In the genomic region with DNA sequence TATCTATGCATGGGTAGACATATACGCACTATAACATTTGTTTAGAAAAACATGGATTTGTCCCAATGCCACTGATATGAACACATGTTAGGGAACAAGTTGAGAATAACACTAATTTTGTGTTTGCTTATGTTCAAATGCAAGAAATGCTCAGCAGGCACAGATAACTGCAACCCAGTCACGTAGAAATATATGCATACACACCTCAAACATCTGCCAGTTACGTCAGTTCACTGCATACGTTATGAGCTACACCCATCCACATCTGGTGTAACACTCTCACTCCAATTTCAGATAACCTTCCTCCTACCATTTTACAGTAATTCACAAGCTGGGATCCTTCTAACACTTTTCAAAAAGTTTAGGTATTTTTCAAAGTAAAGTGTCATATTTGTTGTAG, we compare ENCODE assay signal across 28 cellular contexts. TPM values are rescaled to one million over a fixed set of nuclear protein-coding genes. Genes with fewer than 3 reads are reported as not detected.
A peak's percentile ranks its signal among the peaks of the same experiment; 100 is the strongest.
DNase-seq lines count a peak whose midpoint lies in the region; ATAC-seq, FAIRE-seq and TF ChIP-seq lines count a peak whose summit lies in the region.
"Had no signal": no experiment of that assay in that cellular context is flagged by ENCODE, and none has a peak within 500 bp of the region (broad histone marks: within the 10 kb centered on the region; RNA-seq: fewer than 3 reads in every experiment).

No MANE protein-coding gene starts in this region.

- TF ChIP-seq CTCF in H9 (conservative IDR thresholded peaks at IDR 0.05) (no peak), colonic mucosa (IDR thresholded peaks at IDR 0.05) (no peak), mucosa of descending colon (IDR thresholded peaks at IDR 0.05) (no peak), vagina (IDR thresholded peaks at IDR 0.05) (no peak), left lung (IDR thresholded peaks at IDR 0.05) (no peak)

- H3K36me3 Mint-ChIP-seq in H9 (ENCODE audit: insufficient read depth in 1 of 3, low read depth in 3 of 3): peaks cover 8 to 26% (median 12%) of the 10 kb centered on the region in 3 experiments
- H3K36me3 Mint-ChIP-seq: CD8-positive, alpha-beta T cell had no signal

- H3K9ac ChIP-seq in H9 (ENCODE audit: extremely low read depth, insufficient read length, low read length): no peak overlapping the region
- no peak overlapping the region for H3K9ac ChIP-seq in colonic mucosa (ENCODE audit: low read depth in 2 of 2, low read length in 2 of 2)
- H3K9ac ChIP-seq: KMS-11 had no signal

- no CpG with 5 or more reads among the region's 4 CpGs for WGBS in H9 (ENCODE audit: extremely low coverage, insufficient read length, low lambda C conversion rate)

- no peaks in the 10 kb centered on the region for H3K79me1 ChIP-seq in H9 (ENCODE audit: insufficient read depth, low read depth, low read length, poor library complexity, severe bottlenecking)

- DNase-seq in GM12891 (ENCODE audit: insufficient read length, low spot score): no peak
- no peak for DNase-seq in H9
- no peak for DNase-seq in colonic mucosa
- DNase-seq in mucosa of descending colon: peak in 1 of 3 donors; percentile 36
- DNase-seq in vagina (ENCODE audit: extremely low spot score in 2 of 2): no peak
- no peak for DNase-seq in left lung
- DNase-seq: Caco-2; CD8-positive, alpha-beta T cell; DMS153; DND-41; NCI-H1092 treated with DMSO at 0.1 percent for 48 hours; NCI-H1436; NCI-H187; NCI-H2107; NCI-H2227 treated with DMSO at 0.1 percent for 48 hours; NCI-H526 treated with DMSO at 0.1 percent for 48 hours; SHP77; SW 1271 had no signal

- no peak overlapping the region for H2BK5ac ChIP-seq in H9 (ENCODE audit: insufficient read length, low read length)

- ATAC-seq in mucosa of descending colon (peak; percentile 50), HG02970 (IDR thresholded peaks at IDR 0.05; ENCODE audit: low FRiP score, unreplicated experiment) (no peak), left lung (no peak)
- ATAC-seq: CD8-positive, alpha-beta T cell; Panc1 had no signal

- no peak overlapping the region for H4K5ac ChIP-seq in H9 (ENCODE audit: insufficient read length, low read depth, low read length)

- no peaks in the 10 kb centered on the region for H4K20me1 ChIP-seq in H9 (ENCODE audit: control insufficient read depth, insufficient read depth, insufficient read length)

- no peaks in the 10 kb centered on the region for H3K36me3 ChIP-seq in colonic mucosa
- H3K36me3 ChIP-seq in mucosa of descending colon (ENCODE audit: low read depth): no peaks in the 10 kb centered on the region
- H3K36me3 ChIP-seq in vagina: no peaks in the 10 kb centered on the region
- H3K36me3 ChIP-seq in left lung: no peaks in the 10 kb centered on the region

- no peaks in the 10 kb centered on the region for H3K27me3 ChIP-seq in H9 (ENCODE audit: insufficient read depth, low read length)
- H3K27me3 ChIP-seq in colonic mucosa: no peaks in the 10 kb centered on the region
- H3K27me3 ChIP-seq in vagina: no peaks in the 10 kb centered on the region
- no peaks in the 10 kb centered on the region for H3K27me3 ChIP-seq in left lung

- no peak overlapping the region for H3T11ph ChIP-seq in H9 (ENCODE audit: low read length)

- no peak overlapping the region for H3K4ac ChIP-seq in H9 (ENCODE audit: low read depth, low read length)

- H3K9me3 ChIP-seq in H9 (ENCODE audit: control insufficient read depth, low read depth, low read length) (no peaks in the 10 kb centered on the region), colonic mucosa (no peaks in the 10 kb centered on the region), mucosa of descending colon (no peaks in the 10 kb centered on the region), vagina (no peaks in the 10 kb centered on the region), left lung (no peaks in the 10 kb centered on the region)
- H3K9me3 ChIP-seq: Caco-2 had no signal

- no peak overlapping the region for H3K4me2 ChIP-seq in H9 (ENCODE audit: insufficient read depth, insufficient read length, low read length)
- H3K4me2 ChIP-seq: KMS-11 had no signal

- peaks cover 71% of the 10 kb centered on the region for H3K79me2 ChIP-seq in H9 (ENCODE audit: insufficient read depth, low read length)

- H2AK5ac ChIP-seq in H9 (ENCODE audit: insufficient read length, low read length): no peak overlapping the region

- no peak overlapping the region for H2BK120ac ChIP-seq in H9 (ENCODE audit: low read depth, low read length, poor library complexity, severe bottlenecking)

- no peak overlapping the region for H4K8ac ChIP-seq in H9 (replicated peaks; ENCODE audit: insufficient read length, low read depth, low read length)

- peaks cover 61 to 64% of the 10 kb centered on the region in 2 experiments for H3K4me1 Mint-ChIP-seq in H9

- H3K14ac ChIP-seq in H9 (ENCODE audit: insufficient read depth, low read length): no peak overlapping the region

- H3K4me1 ChIP-seq in H9 (ENCODE audit: insufficient read depth, low read length) (peaks cover 8% of the 10 kb centered on the region; the same call in 1 of the 2 replicates), colonic mucosa (no peaks in the 10 kb centered on the region), mucosa of descending colon (ENCODE audit: low read depth) (peaks cover 36% of the 10 kb centered on the region), vagina (peaks cover 24% of the 10 kb centered on the region), left lung (no peaks in the 10 kb centered on the region)

- intact Hi-C loops in colonic mucosa (cut with DNase I) (no loop called here), mucosa of descending colon (cut with DNase I, micrococcal nuclease) (no loop called here), vagina (cut with DNase I) (no loop called here), left lung (cut with DNase I) (no loop called here)

- H2AFZ ChIP-seq in H9 (ENCODE audit: low read length): no peak overlapping the region

- H2BK12ac ChIP-seq in H9 (ENCODE audit: insufficient read length, low read depth, low read length): no peak overlapping the region

- no peak overlapping the region for H2BK20ac ChIP-seq in H9 (ENCODE audit: low read depth, low read length, poor library complexity, severe bottlenecking)

- H2BK15ac ChIP-seq in H9 (ENCODE audit: low read depth, low read length): no peak overlapping the region

- no peak overlapping the region for H3K18ac ChIP-seq in H9 (ENCODE audit: insufficient read length, low read depth, low read length)

- H3K27ac ChIP-seq in H9 (ENCODE audit: insufficient read length, low read depth, low read length) (no peak overlapping the region), colonic mucosa (peak overlapping the region; percentile 72), vagina (no peak overlapping the region), left lung (no peak overlapping the region)
- H3K27ac ChIP-seq: C4-2B, KMS-11, RWPE1 had no signal

- H3K9me3 Mint-ChIP-seq in H9: peaks cover 0 to 6% of the 10 kb centered on the region in 2 experiments; a peak in 2 of 5 replicates
- H3K9me3 Mint-ChIP-seq: CD8-positive, alpha-beta T cell; IgD-negative memory B cell; T-helper 1 cell treated with Interleukin-12 subunit alpha and Interleukin-12 subunit beta and Interleukin-4 antibody, amounts not matched to agents 30 μg/mL and 1 μg/mL, for 36 hours had no signal

- TF ChIP-seq POLR2A in GM12891 (IDR thresholded peaks at IDR 0.05; ENCODE audit: low read depth, low read length): no peak
- TF ChIP-seq POLR2A in vagina (IDR thresholded peaks at IDR 0.05): no peak

- H3K4me3 Mint-ChIP-seq in H9: no peak overlapping the region
- H3K4me3 Mint-ChIP-seq: B cell; CD8-positive, alpha-beta T cell; T-helper 1 cell treated with Interleukin-12 subunit alpha and Interleukin-12 subunit beta and Interleukin-4 antibody, amounts not matched to agents 30 μg/mL and 1 μg/mL, for 36 hours had no signal

- peak overlapping the region in 2 of 3 experiments; percentile 0 to 37; a peak in 1 of 7 replicates for H3K27ac Mint-ChIP-seq in H9
- H3K27ac Mint-ChIP-seq: CD8-positive, alpha-beta T cell; IgD-negative memory B cell; T-helper 1 cell treated with Interleukin-12 subunit alpha and Interleukin-12 subunit beta and Interleukin-4 antibody, amounts not matched to agents 30 μg/mL and 1 μg/mL, for 36 hours had no signal

- no peaks in the 10 kb centered on the region for H3K27me3 Mint-ChIP-seq in H9 (ENCODE audit: low read depth)
- H3K27me3 Mint-ChIP-seq: B cell, IgD-negative memory B cell had no signal

- no peak overlapping the region for H3K56ac ChIP-seq in H9 (ENCODE audit: insufficient read length, low read depth, low read length)

- no peaks in the 10 kb centered on the region for H3K23me2 ChIP-seq in H9 (ENCODE audit: insufficient read length, low read depth, low read length, poor library complexity, severe bottlenecking)

- H3K23ac ChIP-seq in H9 (ENCODE audit: insufficient read length, low read depth, low read length): no peak overlapping the region

- H3K4me3 ChIP-seq in colonic mucosa: no peak overlapping the region
- H3K4me3 ChIP-seq in mucosa of descending colon: no peak overlapping the region
- H3K4me3 ChIP-seq in vagina: no peak overlapping the region
- no peak overlapping the region for H3K4me3 ChIP-seq in left lung

- peak; percentile 38 for FAIRE-seq in GM12891 (lab: Jason Lieb, UNC)
- FAIRE-seq: GM19239, H54 had no signal

- H4K91ac ChIP-seq in H9 (ENCODE audit: insufficient read length, low read depth, low read length): no peak overlapping the region

TF ChIP-seq in GM12891, 5 proteins besides CTCF, POLR2A, EP300 and RAD21:
- TF ChIP-seq TAF1 (IDR thresholded peaks at IDR 0.05; ENCODE audit: low read depth, low read length) (no peak), PAX5 (IDR thresholded peaks at IDR 0.05; ENCODE audit: insufficient read depth, low read length, severe bottlenecking) (no peak), POLR2AphosphoS5 (IDR thresholded peaks at IDR 0.05; ENCODE audit: low read depth, low read length) (no peak), SPI1 (IDR thresholded peaks at IDR 0.05; ENCODE audit: low read depth, low read length) (no peak), POU2F2 (IDR thresholded peaks at IDR 0.05; ENCODE audit: low read depth, low read length) (no peak)
TF ChIP-seq in GM12891: peak in this region for 0.

RNA-seq across cellular contexts. Expression of a gene that starts 10.7 kb away (rescaled TPM):
- 7.6 TPM for polyA plus RNA-seq in GM12891 (2012; ENCODE audit: low read depth, missing spikeins)
- total RNA-seq in H9 (2021) (176 and 190 TPM in 2 replicates), colonic mucosa (100 to 1,000 TPM; 135 to 211 TPM), mucosa of descending colon (100 to 1,000 TPM in 2 of 3 donors, 10 to 100 TPM in 1; 93.0 to 170 (median 126) TPM), vagina (103 TPM), left lung (10 to 100 TPM; 54.6 to 70.5 TPM)
